In genomic region chr9:6757132-6757987, GRCh38 we compare ENCODE assay signal across 8 cellular contexts. TPM values are rescaled to one million over a fixed set of nuclear protein-coding genes. Genes with fewer than 3 reads are reported as not detected.
DNase-seq lines count a peak whose midpoint lies in the region; ATAC-seq, FAIRE-seq and TF ChIP-seq lines count a peak whose summit lies in the region.

Gene KDM4C (plus strand): TSS chr9:6757973. CDS start chr9:6792989, 35,016 bp downstream.

- no peaks in the 10 kb centered on the region for H3K27me3 ChIP-seq in pancreas
- H3K27me3 ChIP-seq in thyroid gland, result no peaks in the 10 kb centered on the region

- H3K4me3 Mint-ChIP-seq in activated naive CD8-positive, alpha-beta T cell treated with anti-CD3 and anti-CD28 coated beads, Interleukin-2, amount 50 U/mL, for 24 hours, result peak within 1 kb of the TSS; percentile 95

- H3K4me1 Mint-ChIP-seq in activated naive CD8-positive, alpha-beta T cell treated with anti-CD3 and anti-CD28 coated beads, Interleukin-2, amount 50 U/mL, for 24 hours, result peaks cover 40% of the 10 kb centered on the region

- no peaks in the 10 kb centered on the region for H3K36me3 ChIP-seq in pancreas
- H3K36me3 ChIP-seq in thyroid gland, result no peaks in the 10 kb centered on the region

- WGBS in pancreas, 2 donors, result 0% methylated on average over 66 to 67 of the region's 67 CpGs
- WGBS in thyroid gland, 2 donors, result 0 to 1% methylated on average over 22 to 51 of the region's 67 CpGs

- H3K27ac ChIP-seq in pancreas (peak within 1 kb of the TSS; percentile 94 to 99 (median 97)), thyroid gland (peak within 1 kb of the TSS; percentile 93 to 99 (median 98))

- peak; percentile 88 for TF ChIP-seq POLR2A in GM10847 (IDR thresholded peaks at IDR 0.05; ENCODE audit: extremely low read depth, insufficient read length)
- peak; percentile 83 to 97 for TF ChIP-seq POLR2A in thyroid gland (IDR thresholded peaks at IDR 0.05)

- no peaks in the 10 kb centered on the region for H3K9me3 ChIP-seq in pancreas
- H3K9me3 ChIP-seq in thyroid gland, result no peaks in the 10 kb centered on the region

- peaks cover 2% of the 10 kb centered on the region for H3K36me3 Mint-ChIP-seq in activated naive CD8-positive, alpha-beta T cell treated with anti-CD3 and anti-CD28 coated beads, Interleukin-2, amount 50 U/mL, for 24 hours (ENCODE audit: low read depth)

- H3K27ac Mint-ChIP-seq in activated naive CD8-positive, alpha-beta T cell treated with anti-CD3 and anti-CD28 coated beads, Interleukin-2, amount 50 U/mL, for 24 hours, result peak within 1 kb of the TSS; percentile 100

- peak; percentile 98 for DNase-seq in NCI-H1092 treated with DMSO at 0.1 percent for 48 hours (lab: John Stamatoyannopoulos, UW)
- peak; percentile 90 for DNase-seq in SKM-1 treated with dmso at 0.1 percent for 144 hours (lab: John Stamatoyannopoulos, UW; ENCODE audit: unreplicated experiment)
- peak; percentile 95 for DNase-seq in activated naive CD8-positive, alpha-beta T cell treated with anti-CD3 and anti-CD28 coated beads, Interleukin-2, amount 50 U/mL, for 24 hours
- peak; percentile 98 for DNase-seq in Right ventricle myocardium inferior (ENCODE audit: missing footprints)
- DNase-seq in pancreas, result peak; percentile 91 to 95 (median 94)
- DNase-seq in thyroid gland, result peak; percentile 91 to 92

- intact Hi-C loops in Right ventricle myocardium inferior (cut with DNase I) (loop anchor here (1.0 to 10.0 kb wide), 4 partner anchors 55 to 1123 kb away; partner anchors contain the start of gene UHRF2), pancreas (cut with DNase I) (no loop called here), thyroid gland (cut with DNase I) (loop anchor here (5.0 kb wide), 1 partner anchor 345 kb away; the partner anchor contains the start of gene UHRF2)

- no peak for TF ChIP-seq CTCF in pancreas (IDR thresholded peaks at IDR 0.05)
- peak in 1 of 6 experiments; percentile 1 for TF ChIP-seq CTCF in thyroid gland (IDR thresholded peaks at IDR 0.05)

- H3K4me3 ChIP-seq in pancreas, result peak within 1 kb of the TSS; percentile 86 to 99 (median 96)
- H3K4me3 ChIP-seq in thyroid gland (replicated peaks in 1 of 3), result peak within 1 kb of the TSS; percentile 90 to 98 (median 96)

- ATAC-seq in HG02623 (IDR thresholded peaks at IDR 0.05; ENCODE audit: unreplicated experiment), result peak; percentile 76
- ATAC-seq in activated naive CD8-positive, alpha-beta T cell treated with anti-CD3 and anti-CD28 coated beads, Interleukin-2, amount 50 U/mL, for 24 hours, result peak; percentile 91
- ATAC-seq in Right ventricle myocardium inferior, result peak; percentile 96
- peak; percentile 85 to 93 (median 87) for ATAC-seq in pancreas

- H3K4me1 ChIP-seq in pancreas, result peaks cover 5 to 19% (median 9%) of the 10 kb centered on the region in 3 donors
- peaks cover 7 to 16% of the 10 kb centered on the region in 2 donors for H3K4me1 ChIP-seq in thyroid gland

- no peaks in the 10 kb centered on the region for H3K9me3 Mint-ChIP-seq in activated naive CD8-positive, alpha-beta T cell treated with anti-CD3 and anti-CD28 coated beads, Interleukin-2, amount 50 U/mL, for 24 hours

- no peaks in the 10 kb centered on the region for H3K27me3 Mint-ChIP-seq in activated naive CD8-positive, alpha-beta T cell treated with anti-CD3 and anti-CD28 coated beads, Interleukin-2, amount 50 U/mL, for 24 hours

- FAIRE-seq in pancreas (lab: Jason Lieb, UNC), result no peak

RNA-seq across cellular contexts. Expression of gene KDM4C, which starts in this region (rescaled TPM):
- total RNA-seq in Right ventricle myocardium inferior (15.3 TPM), pancreas (10 to 100 TPM; 18.4 to 30.8 (median 21.1) TPM), thyroid gland (10 to 100 TPM; 52.1 to 83.6 (median 65.5) TPM)
- 10 to 100 TPM; 10.5 to 15.1 TPM for polyA plus RNA-seq in pancreas

Comparison
In these comparisons a context has a peak if more than half of its experiments do, and no peak if none do; other contexts are left out.
1. Peak in every context shown above with its lines: DNase-seq, ATAC-seq, H3K4me3 ChIP-seq and H3K27ac ChIP-seq.
2. intact Hi-C loops: an anchor here in Right ventricle myocardium inferior (1.0 to 10.0 kb wide) and thyroid gland (5.0 kb wide); none called in pancreas.